ENCODE assay signal across 13 cellular contexts in the genomic region with DNA sequence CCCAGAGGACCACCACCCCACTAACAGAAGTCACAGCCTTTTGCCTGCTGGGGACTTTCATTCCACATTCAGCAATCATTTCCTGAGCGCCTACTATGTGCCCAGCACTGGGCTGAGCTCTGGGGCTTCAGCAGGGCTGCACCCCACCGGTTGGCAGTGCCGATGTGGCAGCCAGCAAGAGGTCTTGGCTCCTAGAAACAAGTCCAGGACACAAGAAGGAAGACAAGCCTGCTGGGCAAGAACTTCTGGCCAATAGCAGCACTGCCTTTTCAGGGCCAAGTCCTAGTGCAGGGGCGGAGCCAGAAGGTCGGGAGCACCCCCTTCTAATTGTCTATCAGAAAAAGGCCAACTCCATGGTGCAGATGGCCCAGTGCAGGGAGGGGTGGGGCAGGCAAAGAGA. TPM values are rescaled to one million over a fixed set of nuclear protein-coding genes. Genes with fewer than 3 reads are reported as not detected.
"Had no signal": no experiment of that assay in that cellular context is flagged by ENCODE, and none has a peak within 500 bp of the region (broad histone marks: within the 10 kb centered on the region; RNA-seq: fewer than 3 reads in every experiment).

No MANE protein-coding gene starts in this region.

- H3K4me1 ChIP-seq: right lobe of liver had no signal

- H3K36me3 Mint-ChIP-seq: memory B cell, type B pancreatic cell had no signal

- H3K27ac ChIP-seq: esophagus squamous epithelium, left ventricle myocardium inferior, right lobe of liver had no signal

- H3K9me3 Mint-ChIP-seq: activated CD4-positive, alpha-beta memory T cell treated with anti-CD3 and anti-CD28 coated beads, Interleukin-2, amount 10 ng/mL, durations not matched to agents 7 days and 5 days; activated naive CD8-positive, alpha-beta T cell treated with anti-CD3 and anti-CD28 coated beads, Interleukin-2, amount 10 ng/mL, durations not matched to agents 7 days and 5 days; memory B cell; type B pancreatic cell had no signal

- H3K27ac Mint-ChIP-seq: activated CD4-positive, alpha-beta memory T cell treated with anti-CD3 and anti-CD28 coated beads, Interleukin-2, amount 10 ng/mL, durations not matched to agents 7 days and 5 days; activated naive CD8-positive, alpha-beta T cell treated with anti-CD3 and anti-CD28 coated beads, Interleukin-2, amount 10 ng/mL, durations not matched to agents 7 days and 5 days; memory B cell; type B pancreatic cell had no signal

- H3K4me3 ChIP-seq: esophagus squamous epithelium, left ventricle myocardium inferior, right lobe of liver had no signal

- H3K36me3 ChIP-seq: esophagus squamous epithelium, left ventricle myocardium inferior, right lobe of liver had no signal

- ATAC-seq: right lobe of liver had no signal

- H3K4me3 Mint-ChIP-seq: activated CD4-positive, alpha-beta memory T cell treated with anti-CD3 and anti-CD28 coated beads, Interleukin-2, amount 10 ng/mL, durations not matched to agents 7 days and 5 days; activated naive CD8-positive, alpha-beta T cell treated with anti-CD3 and anti-CD28 coated beads, Interleukin-2, amount 10 ng/mL, durations not matched to agents 7 days and 5 days; memory B cell; type B pancreatic cell had no signal

- DNase-seq: activated CD4-positive, alpha-beta memory T cell treated with anti-CD3 and anti-CD28 coated beads, Interleukin-2, amount 10 ng/mL, durations not matched to agents 7 days and 5 days; activated naive CD8-positive, alpha-beta T cell treated with anti-CD3 and anti-CD28 coated beads, Interleukin-2, amount 10 ng/mL, durations not matched to agents 7 days and 5 days; anterior cingulate cortex; esophagus squamous epithelium; foreskin fibroblast; glutamatergic neuron; left ventricle myocardium inferior; right lobe of liver; stimulated activated CD4-positive, alpha-beta T cell treated with anti-CD3 and anti-CD28 coated beads, Interleukin-2, amount 100 ng/mL, for 24 hours; stimulated activated naive CD4-positive, alpha-beta T cell had no signal

- H3K9me3 ChIP-seq: esophagus squamous epithelium, left ventricle myocardium inferior, right lobe of liver had no signal

RNA-seq across cellular contexts. Expression of gene HOXB9, which starts 13.0 kb away (rescaled TPM):
- total RNA-seq: esophagus squamous epithelium, left ventricle myocardium inferior, right lobe of liver had no signal

RNA-seq across cellular contexts. Expression of gene HOXB8, which starts 24.0 kb away (rescaled TPM):
- total RNA-seq: activated CD4-positive, alpha-beta memory T cell treated with anti-CD3 and anti-CD28 coated beads, Interleukin-2, amount 10 ng/mL, durations not matched to agents 7 days and 5 days; activated naive CD8-positive, alpha-beta T cell treated with anti-CD3 and anti-CD28 coated beads, Interleukin-2, amount 10 ng/mL, durations not matched to agents 7 days and 5 days; chondrocyte; esophagus squamous epithelium; left ventricle myocardium inferior; right lobe of liver had no signal

RNA-seq across cellular contexts. Expression of gene HOXB7, which starts 28.3 kb away (rescaled TPM):
- total RNA-seq: chondrocyte had no signal

RNA-seq across cellular contexts. Expression of gene HOXB6, which starts 34.4 kb away (rescaled TPM):
- total RNA-seq: activated naive CD8-positive, alpha-beta T cell treated with anti-CD3 and anti-CD28 coated beads, Interleukin-2, amount 10 ng/mL, durations not matched to agents 7 days and 5 days; chondrocyte had no signal

RNA-seq across cellular contexts. Expression of gene HOXB5, which starts 45.6 kb away (rescaled TPM):
- total RNA-seq: activated naive CD8-positive, alpha-beta T cell treated with anti-CD3 and anti-CD28 coated beads, Interleukin-2, amount 10 ng/mL, durations not matched to agents 7 days and 5 days; chondrocyte; esophagus squamous epithelium; left ventricle myocardium inferior had no signal
